In the genomic region with DNA sequence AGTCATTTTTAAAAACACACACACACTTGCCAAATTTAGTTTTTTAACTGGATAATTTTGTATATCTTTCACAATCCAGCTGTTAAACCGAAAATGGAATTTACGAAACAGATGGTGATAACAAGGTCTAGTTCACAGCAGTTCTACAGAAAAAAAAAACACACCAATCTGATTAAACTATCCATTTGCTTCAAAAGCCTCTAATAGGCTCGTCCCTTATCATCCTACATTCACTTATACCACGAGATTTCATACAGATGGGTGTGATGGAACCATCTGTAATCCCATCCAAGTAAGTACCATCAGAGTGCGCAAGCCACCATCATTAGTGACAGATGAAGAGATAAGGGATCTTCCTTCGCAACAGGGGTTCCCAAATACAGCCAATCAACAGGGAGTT, we compare ENCODE assay signal across 12 cellular contexts. TPM values are rescaled to one million over a fixed set of nuclear protein-coding genes. Genes with fewer than 3 reads are reported as not detected.
DNase-seq lines count a peak whose midpoint lies in the region; ATAC-seq and TF ChIP-seq lines count a peak whose summit lies in the region.
"Had no signal": no experiment of that assay in that cellular context is flagged by ENCODE, and none has a peak within 500 bp of the region (broad histone marks: within the 10 kb centered on the region; RNA-seq: fewer than 3 reads in every experiment).

No MANE protein-coding gene starts in this region.

- no peak overlapping the region for H3K9ac ChIP-seq in endocrine pancreas (ENCODE audit: control insufficient read depth, insufficient read depth, low read length)

- H3K4me1 ChIP-seq in endocrine pancreas (ENCODE audit: control insufficient read depth, insufficient read depth, low read length): no peaks in the 10 kb centered on the region

- no peaks in the 10 kb centered on the region for H3K36me3 ChIP-seq in endocrine pancreas (ENCODE audit: control insufficient read depth, insufficient read depth, low read length)

- TF ChIP-seq CTCF in GM12865 (IDR thresholded peaks at IDR 0.05; ENCODE audit: insufficient read depth, low read depth, low read length, missing control alignments): no peak

- H3K27me3 ChIP-seq in endocrine pancreas (ENCODE audit: control insufficient read depth, insufficient read depth, low read length): no peaks in the 10 kb centered on the region

- intact Hi-C loops in sciatic nerve (cut with DNase I): no loop called here

- H3K9me3 ChIP-seq in endocrine pancreas (ENCODE audit: control insufficient read depth, low read length): no peaks in the 10 kb centered on the region

- DNase-seq in GM12865 (ENCODE audit: low read depth): no peak
- peak; percentile 60 for DNase-seq in OCI-M1 (lab: John Stamatoyannopoulos, UW)
- no peak for DNase-seq in sciatic nerve (ENCODE audit: low spot score)
- no peak for DNase-seq in GM19240 (ENCODE audit: insufficient read length, low spot score)
- no peak for DNase-seq in NCI-H187 treated with DMSO at 0.1 percent for 48 hours (lab: John Stamatoyannopoulos, UW)
- DNase-seq: activated CD8-positive, alpha-beta memory T cell treated with anti-CD3 and anti-CD28 coated beads, Interleukin-2, amount 50 U/mL, for 4 hours; DMS53; NCI-H2081; SIG-M5 had no signal

- H3K4me3 ChIP-seq in GM12865 (ENCODE audit: low read depth, low read length) (0 out of 2 replicates have a peak overlapping the region, but pooled peaks have one; percentile 55), endocrine pancreas (ENCODE audit: control insufficient read depth, insufficient read depth, low read length) (peak overlapping the region; percentile 90)

- ATAC-seq in sciatic nerve (peak; percentile 49), GM21723 (IDR thresholded peaks at IDR 0.05; ENCODE audit: unreplicated experiment) (no peak), GM21526 (IDR thresholded peaks at IDR 0.05; ENCODE audit: low FRiP score, unreplicated experiment) (no peak)

RNA-seq across cellular contexts. Expression of gene GCH1, which starts 20.1 kb away (rescaled TPM):
- total RNA-seq in sciatic nerve: 6.4 TPM
